ENCODE assay signal across 9 cellular contexts in genomic region chr2:189411860-189412259, GRCh38. TPM values are rescaled to one million over a fixed set of nuclear protein-coding genes. Genes with fewer than 3 reads are reported as not detected.
DNase-seq lines count a peak whose midpoint lies in the region; ATAC-seq and TF ChIP-seq lines count a peak whose summit lies in the region.
"Had no signal": no experiment of that assay in that cellular context is flagged by ENCODE, and none has a peak within 500 bp of the region (broad histone marks: within the 10 kb centered on the region; RNA-seq: fewer than 3 reads in every experiment).

No MANE protein-coding gene starts in this region.

- H3K4me1 ChIP-seq in breast epithelium (no peaks in the 10 kb centered on the region), muscle layer of colon (ENCODE audit: insufficient read depth, low read length) (peaks cover 37% of the 10 kb centered on the region), aorta (ENCODE audit: control insufficient read depth in 1 of 2, insufficient read depth in 2 of 2, low read length in 2 of 2) (no peaks in the 10 kb centered on the region)

- H3K4me3 Mint-ChIP-seq in MCF 10A (ENCODE audit: unreplicated experiment): peak overlapping the region; percentile 43
- no peak overlapping the region for H3K4me3 Mint-ChIP-seq in CD4-positive, alpha-beta T cell

- CTCF ChIA-PET in MCF 10A (lab: Yijun Ruan, JAX): interaction anchor here (0.6 to 1.8 kb wide), 32 partner anchors 8 to 887 kb away, joined by 3 to 22 read pairs (median 4); partner anchors contain the start of genes COL5A2 and WDR75
- CTCF ChIA-PET in CD4-positive, alpha-beta T cell (lab: Charles Lee): interaction anchor here (2.1 kb wide), 1 partner anchor 269 kb away, joined by 13 read pairs; no protein-coding TSS in a partner anchor

- H3K4me1 Mint-ChIP-seq in MCF 10A (ENCODE audit: insufficient read depth, unreplicated experiment): peaks cover 22% of the 10 kb centered on the region
- peaks cover 10% of the 10 kb centered on the region for H3K4me1 Mint-ChIP-seq in CD4-positive, alpha-beta T cell (ENCODE audit: low read depth)

- no peaks in the 10 kb centered on the region for H3K36me3 ChIP-seq in breast epithelium
- no peaks in the 10 kb centered on the region for H3K36me3 ChIP-seq in muscle layer of colon (ENCODE audit: insufficient read depth, low read length)
- H3K36me3 ChIP-seq in aorta (ENCODE audit: control insufficient read depth in 1 of 2, insufficient read depth in 2 of 2, low read length in 1 of 2): no peaks in the 10 kb centered on the region
- H3K36me3 ChIP-seq: BE2C had no signal

- H3K27me3 Mint-ChIP-seq in MCF 10A (ENCODE audit: insufficient read depth, unreplicated experiment): no peaks in the 10 kb centered on the region
- H3K27me3 Mint-ChIP-seq in CD4-positive, alpha-beta T cell: no peaks in the 10 kb centered on the region

- WGBS in aorta, 2 donors: 2 to 5% methylated on average over 5 of the region's 5 CpGs

- no peaks in the 10 kb centered on the region for H3K9me3 ChIP-seq in breast epithelium
- H3K9me3 ChIP-seq in muscle layer of colon (ENCODE audit: low read length): no peaks in the 10 kb centered on the region
- no peaks in the 10 kb centered on the region for H3K9me3 ChIP-seq in aorta (ENCODE audit: control insufficient read depth, low read length)
- H3K9me3 ChIP-seq in CD4-positive, alpha-beta T cell (ENCODE audit: control insufficient read depth, low read length): no peaks in the 10 kb centered on the region
- H3K9me3 ChIP-seq: BE2C had no signal

- TF ChIP-seq CTCF in MCF 10A (IDR thresholded peaks at IDR 0.05; ENCODE audit: unreplicated experiment) (no peak), breast epithelium (IDR thresholded peaks at IDR 0.05) (no peak)
- no peak for TF ChIP-seq CTCF in CD4-positive, alpha-beta T cell (IDR thresholded peaks at IDR 0.05)

- no peak for TF ChIP-seq POLR2A in breast epithelium (IDR thresholded peaks at IDR 0.05)

- no peaks in the 10 kb centered on the region for H3K9me3 Mint-ChIP-seq in MCF 10A (ENCODE audit: unreplicated experiment)
- no peaks in the 10 kb centered on the region for H3K9me3 Mint-ChIP-seq in CD4-positive, alpha-beta T cell

- ATAC-seq in aorta (ENCODE audit: low FRiP score) (peak; percentile 68), GM21360 (IDR thresholded peaks at IDR 0.05; ENCODE audit: unreplicated experiment) (no peak)
- ATAC-seq in CD4-positive, alpha-beta T cell (ENCODE audit: poor library complexity): no peak

- POLR2A ChIA-PET in MCF 10A (lab: Yijun Ruan, JAX): interaction anchor here (0.6 to 1.6 kb wide), 11 partner anchors 18 to 1447 kb away, joined by 3 to 6 read pairs (median 4); partner anchors contain the start of gene WDR75
- POLR2A ChIA-PET in CD4-positive, alpha-beta T cell (lab: Charles Lee): interaction anchor here (0.7 kb wide), 1 partner anchor 24 kb away, joined by 3 read pairs; no protein-coding TSS in a partner anchor

- no peaks in the 10 kb centered on the region for H3K36me3 Mint-ChIP-seq in MCF 10A (ENCODE audit: insufficient read depth, unreplicated experiment)
- no peaks in the 10 kb centered on the region for H3K36me3 Mint-ChIP-seq in CD4-positive, alpha-beta T cell (ENCODE audit: low read depth)

- intact Hi-C loops in MCF 10A (cut with micrococcal nuclease): loop anchor here (1.0 to 5.0 kb wide), 9 partner anchors 65 to 1831 kb away; no protein-coding TSS in a partner anchor
- intact Hi-C loops in breast epithelium (cut with DNase I; ENCODE audit: low total_unique reads): no loop called here
- intact Hi-C loops in aorta (cut with DNase I): loop anchor here (1.0 to 10.0 kb wide), 7 partner anchors 40 to 887 kb away; no protein-coding TSS in a partner anchor
- intact Hi-C loops in CD4-positive, alpha-beta T cell (cut with DNase I, micrococcal nuclease): loop anchor here (1.0 to 10.0 kb wide), 8 partner anchors 267 to 1910 kb away; no protein-coding TSS in a partner anchor

- H3K4me3 ChIP-seq in breast epithelium (no peak overlapping the region), muscle layer of colon (ENCODE audit: low read depth in 1 of 2, low read length in 2 of 2) (no peak overlapping the region), aorta (ENCODE audit: low read length in 2 of 2) (no peak overlapping the region)

- H3K9ac ChIP-seq in muscle layer of colon (ENCODE audit: low read length): peak overlapping the region; percentile 21

- H3K27ac ChIP-seq in breast epithelium: no peak overlapping the region
- peak overlapping the region; percentile 89 for H3K27ac ChIP-seq in muscle layer of colon (ENCODE audit: low read depth, low read length)
- H3K27ac ChIP-seq in aorta (ENCODE audit: low read depth in 1 of 2, low read length in 2 of 2): peak overlapping the region in 1 of 2 donors; percentile 28
- H3K27ac ChIP-seq in CD4-positive, alpha-beta T cell (ENCODE audit: low read depth, low read length): no peak overlapping the region

- peak; percentile 39 for DNase-seq in MCF 10A (ENCODE audit: unreplicated experiment)
- DNase-seq in breast epithelium (ENCODE audit: low spot score in 2 of 2): no peak
- DNase-seq in epidermal melanocyte (ENCODE audit: insufficient read length, low spot score): peak; percentile 21
- DNase-seq in aorta: no peak
- DNase-seq in CD4-positive, alpha-beta T cell: no peak
- no peak for DNase-seq in NCI-H82 treated with DMSO at 0.1 percent for 48 hours (lab: John Stamatoyannopoulos, UW; ENCODE audit: unreplicated experiment)

- no peaks in the 10 kb centered on the region for H3K27me3 ChIP-seq in breast epithelium
- H3K27me3 ChIP-seq in muscle layer of colon (ENCODE audit: control insufficient read depth in 1 of 2, insufficient read depth in 2 of 2, low read length in 2 of 2): no peaks in the 10 kb centered on the region
- no peaks in the 10 kb centered on the region for H3K27me3 ChIP-seq in aorta (ENCODE audit: control insufficient read depth in 1 of 2, insufficient read depth in 2 of 2, low read length in 1 of 2)
- no peaks in the 10 kb centered on the region for H3K27me3 ChIP-seq in CD4-positive, alpha-beta T cell (ENCODE audit: control insufficient read depth, insufficient read depth, low read length)
- H3K27me3 ChIP-seq: BE2C had no signal

- peak overlapping the region; percentile 29 for H3K27ac Mint-ChIP-seq in MCF 10A (ENCODE audit: low read depth, unreplicated experiment)
- no peak overlapping the region for H3K27ac Mint-ChIP-seq in CD4-positive, alpha-beta T cell

- BruUV-seq in MCF 10A (replicated peaks; lab: Mats Ljungman, UMichigan): no TSS peak

RNA-seq across cellular contexts. Expression of gene WDR75, which starts 29.4 kb away (rescaled TPM):
- 50.3 and 52.5 TPM in 2 replicates for total RNA-seq in MCF 10A (2022)
- total RNA-seq in breast epithelium: 10 to 100 TPM; 40.0 to 52.4 (median 45.2) TPM
- 10 to 100 TPM; 26.3 to 28.9 TPM for total RNA-seq in aorta
- 10 to 100 TPM; 10.6 to 19.7 TPM for polyA plus RNA-seq in aorta
- 10 to 100 TPM; 38.1 to 45.3 TPM for total RNA-seq in CD4-positive, alpha-beta T cell

Comparison
In these comparisons a context has a peak if more than half of its experiments do, and no peak if none do; other contexts are left out.
1. DNase-seq: peak in MCF 10A (single experiment) and epidermal melanocyte (single experiment); none in breast epithelium (0 of 2), aorta (0 of 2), CD4-positive, alpha-beta T cell (0 of 10) and NCI-H82 treated with DMSO at 0.1 percent for 48 hours (single experiment).